In the genomic region with DNA sequence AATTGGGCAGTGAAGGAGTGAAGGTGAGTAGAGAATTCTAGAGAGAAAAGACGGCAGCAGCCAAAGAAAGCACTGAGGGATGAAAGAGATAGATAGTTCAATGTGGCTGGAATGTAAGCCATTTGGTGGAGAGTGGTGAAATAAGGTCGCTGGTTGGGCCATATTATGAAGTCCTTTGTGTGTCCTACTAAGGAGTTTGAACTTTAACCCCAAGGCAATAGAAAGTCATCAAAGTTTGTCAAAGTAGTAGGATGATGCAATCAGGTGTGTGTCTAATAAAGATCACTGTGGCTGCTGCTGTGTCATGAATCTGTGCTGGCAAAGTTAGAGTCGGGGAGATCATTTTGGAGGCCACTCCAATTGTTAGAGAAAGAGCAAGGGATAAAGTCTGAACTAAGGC, we compare ENCODE assay signal across 1 cellular context.
TF ChIP-seq lines count a peak whose summit lies in the region.

No MANE protein-coding gene starts in this region.

TF ChIP-seq in GM23338, 12 proteins besides CTCF, POLR2A, EP300 and RAD21:
- TF ChIP-seq ZNF462 (CRISPR knock-in tag; IDR thresholded peaks at IDR 0.05) (no peak), EZH2phosphoT487 (IDR thresholded peaks at IDR 0.05; ENCODE audit: unreplicated experiment) (no peak), NANOG (IDR thresholded peaks at IDR 0.05; ENCODE audit: borderline replicate concordance) (no peak), ZNF331 (CRISPR knock-in tag; IDR thresholded peaks at IDR 0.05; ENCODE audit: low read depth) (no peak), JUNB (IDR thresholded peaks at IDR 0.05; ENCODE audit: unreplicated experiment) (no peak), ETS1 (IDR thresholded peaks at IDR 0.05) (no peak), POLR2AphosphoS5 (IDR thresholded peaks at IDR 0.05; ENCODE audit: low read depth) (no peak), ZNF114 (CRISPR knock-in tag; IDR thresholded peaks at IDR 0.05) (no peak), CREB1 (CRISPR knock-in tag; IDR thresholded peaks at IDR 0.05; ENCODE audit: low read depth) (no peak), EZH2 (IDR thresholded peaks at IDR 0.05; ENCODE audit: low read depth, unreplicated experiment) (no peak), STAT1 (IDR thresholded peaks at IDR 0.05; ENCODE audit: unreplicated experiment) (no peak)
- TF ChIP-seq, protein P1, sequence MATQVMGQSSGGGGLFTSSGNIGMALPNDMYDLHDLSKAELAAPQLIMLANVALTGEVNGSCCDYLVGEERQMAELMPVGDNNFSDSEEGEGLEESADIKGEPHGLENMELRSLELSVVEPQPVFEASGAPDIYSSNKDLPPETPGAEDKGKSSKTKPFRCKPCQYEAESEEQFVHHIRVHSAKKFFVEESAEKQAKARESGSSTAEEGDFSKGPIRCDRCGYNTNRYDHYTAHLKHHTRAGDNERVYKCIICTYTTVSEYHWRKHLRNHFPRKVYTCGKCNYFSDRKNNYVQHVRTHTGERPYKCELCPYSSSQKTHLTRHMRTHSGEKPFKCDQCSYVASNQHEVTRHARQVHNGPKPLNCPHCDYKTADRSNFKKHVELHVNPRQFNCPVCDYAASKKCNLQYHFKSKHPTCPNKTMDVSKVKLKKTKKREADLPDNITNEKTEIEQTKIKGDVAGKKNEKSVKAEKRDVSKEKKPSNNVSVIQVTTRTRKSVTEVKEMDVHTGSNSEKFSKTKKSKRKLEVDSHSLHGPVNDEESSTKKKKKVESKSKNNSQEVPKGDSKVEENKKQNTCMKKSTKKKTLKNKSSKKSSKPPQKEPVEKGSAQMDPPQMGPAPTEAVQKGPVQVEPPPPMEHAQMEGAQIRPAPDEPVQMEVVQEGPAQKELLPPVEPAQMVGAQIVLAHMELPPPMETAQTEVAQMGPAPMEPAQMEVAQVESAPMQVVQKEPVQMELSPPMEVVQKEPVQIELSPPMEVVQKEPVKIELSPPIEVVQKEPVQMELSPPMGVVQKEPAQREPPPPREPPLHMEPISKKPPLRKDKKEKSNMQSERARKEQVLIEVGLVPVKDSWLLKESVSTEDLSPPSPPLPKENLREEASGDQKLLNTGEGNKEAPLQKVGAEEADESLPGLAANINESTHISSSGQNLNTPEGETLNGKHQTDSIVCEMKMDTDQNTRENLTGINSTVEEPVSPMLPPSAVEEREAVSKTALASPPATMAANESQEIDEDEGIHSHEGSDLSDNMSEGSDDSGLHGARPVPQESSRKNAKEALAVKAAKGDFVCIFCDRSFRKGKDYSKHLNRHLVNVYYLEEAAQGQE (IDR thresholded peaks at IDR 0.05; ENCODE audit: unreplicated experiment) = no peak
